In the genomic region with DNA sequence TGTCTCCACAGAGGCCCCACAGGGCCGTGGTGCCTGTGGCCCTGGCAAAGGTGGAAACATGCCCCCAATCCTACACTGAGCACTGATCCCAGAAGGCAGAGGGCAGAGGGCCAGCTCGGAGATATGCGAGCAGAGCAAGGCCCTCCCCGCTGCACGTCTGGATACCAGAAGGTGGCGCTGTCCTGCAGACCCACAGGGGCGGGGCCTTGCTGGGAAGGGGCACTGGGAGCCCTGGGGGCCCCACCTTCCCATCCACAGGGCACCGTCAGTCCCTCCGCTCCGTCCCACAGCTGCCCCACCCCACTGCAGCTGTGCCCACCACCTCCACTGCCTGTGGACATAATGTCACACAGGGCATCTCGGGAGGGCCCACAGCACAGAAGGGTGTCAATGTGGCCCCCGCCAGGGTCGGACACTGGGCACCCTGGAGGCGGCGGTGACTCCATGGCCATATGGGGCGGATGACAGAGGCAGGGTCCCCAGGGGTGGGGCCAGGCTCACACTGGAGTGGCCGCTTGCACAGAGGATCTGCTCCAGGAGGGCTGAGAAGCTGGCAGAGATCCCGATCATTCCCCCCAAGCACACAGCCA, we compare ENCODE assay signal across 6 cellular contexts. TPM values are rescaled to one million over a fixed set of nuclear protein-coding genes. Genes with fewer than 3 reads are reported as not detected.
DNase-seq lines count a peak whose midpoint lies in the region; ATAC-seq and TF ChIP-seq lines count a peak whose summit lies in the region.

No MANE protein-coding gene starts in this region.

- CTCF ChIA-PET in activated CD8-positive, alpha-beta T cell treated with anti-CD3 and anti-CD28 coated beads, Interleukin-2, amount 10 ng/mL, durations not matched to agents 7 days and 5 days (lab: Charles Lee): interaction anchor here (0.5 to 2.0 kb wide), 7 partner anchors 8 to 303 kb away, joined by 3 to 9 read pairs (median 3); partner anchors contain the start of genes ATP5ME, IDUA and MYL5

- no peak for DNase-seq in AG09309 (ENCODE audit: low read depth)
- DNase-seq in HK-2 (ENCODE audit: unreplicated experiment): peak; percentile 58
- peak; percentile 62 for DNase-seq in activated CD8-positive, alpha-beta T cell treated with anti-CD3 and anti-CD28 coated beads, Interleukin-2, amount 10 ng/mL, durations not matched to agents 7 days and 5 days
- peak in 2 of 3 donors; percentile 35 to 40 for DNase-seq in immature natural killer cell

- POLR2A ChIA-PET in activated CD8-positive, alpha-beta T cell treated with anti-CD3 and anti-CD28 coated beads, Interleukin-2, amount 10 ng/mL, durations not matched to agents 7 days and 5 days (lab: Charles Lee): interaction anchor here (1.2 kb wide), 1 partner anchor 98 kb away, joined by 3 read pairs; no protein-coding TSS in a partner anchor

- H3K4me1 Mint-ChIP-seq in activated CD8-positive, alpha-beta T cell treated with anti-CD3 and anti-CD28 coated beads, Interleukin-2, amount 10 ng/mL, durations not matched to agents 7 days and 5 days (ENCODE audit: low read depth): peaks cover 20% of the 10 kb centered on the region
- peaks cover 15 to 18% of the 10 kb centered on the region in 2 donors for H3K4me1 Mint-ChIP-seq in immature natural killer cell

- H3K27ac Mint-ChIP-seq in activated CD8-positive, alpha-beta T cell treated with anti-CD3 and anti-CD28 coated beads, Interleukin-2, amount 10 ng/mL, durations not matched to agents 7 days and 5 days: no peak overlapping the region
- H3K27ac Mint-ChIP-seq in immature natural killer cell: peak overlapping the region in 4 of 6 donors; percentile 21 to 72 (median 45)

- H3K4me3 Mint-ChIP-seq in activated CD8-positive, alpha-beta T cell treated with anti-CD3 and anti-CD28 coated beads, Interleukin-2, amount 10 ng/mL, durations not matched to agents 7 days and 5 days: no peak overlapping the region
- H3K4me3 Mint-ChIP-seq in immature natural killer cell: no peak overlapping the region

- no peaks in the 10 kb centered on the region for H3K36me3 Mint-ChIP-seq in activated CD8-positive, alpha-beta T cell treated with anti-CD3 and anti-CD28 coated beads, Interleukin-2, amount 10 ng/mL, durations not matched to agents 7 days and 5 days (ENCODE audit: low read depth)
- H3K36me3 Mint-ChIP-seq in immature natural killer cell: no peaks in the 10 kb centered on the region

- no peaks in the 10 kb centered on the region for H3K9me3 Mint-ChIP-seq in activated CD8-positive, alpha-beta T cell treated with anti-CD3 and anti-CD28 coated beads, Interleukin-2, amount 10 ng/mL, durations not matched to agents 7 days and 5 days (ENCODE audit: insufficient read depth)
- no peaks in the 10 kb centered on the region for H3K9me3 Mint-ChIP-seq in immature natural killer cell

- no peak overlapping the region for H3K4me3 ChIP-seq in AG09309 (ENCODE audit: control insufficient read depth, low read depth, low read length)

- H3K27me3 Mint-ChIP-seq in activated CD8-positive, alpha-beta T cell treated with anti-CD3 and anti-CD28 coated beads, Interleukin-2, amount 10 ng/mL, durations not matched to agents 7 days and 5 days (ENCODE audit: low read depth): peaks cover 5% of the 10 kb centered on the region
- peaks cover 2 to 8% (median 7%) of the 10 kb centered on the region in 3 donors for H3K27me3 Mint-ChIP-seq in immature natural killer cell (ENCODE audit: low read depth in 3 of 3)

- TF ChIP-seq CTCF in AG09309 (IDR thresholded peaks at IDR 0.05; ENCODE audit: control insufficient read depth, insufficient read depth, low read depth, low read length, missing control alignments): peak; percentile 79

- ATAC-seq in activated CD8-positive, alpha-beta T cell treated with anti-CD3 and anti-CD28 coated beads, Interleukin-2, amount 10 ng/mL, durations not matched to agents 7 days and 5 days: peak; percentile 21
- no peak for ATAC-seq in HG02623 (IDR thresholded peaks at IDR 0.05; ENCODE audit: unreplicated experiment)
- no peak for ATAC-seq in GM19023 (IDR thresholded peaks at IDR 0.05; ENCODE audit: unreplicated experiment)

RNA-seq across cellular contexts. Expression of gene SLC49A3, which starts 4.9 kb away (rescaled TPM):
- total RNA-seq in activated CD8-positive, alpha-beta T cell treated with anti-CD3 and anti-CD28 coated beads, Interleukin-2, amount 10 ng/mL, durations not matched to agents 7 days and 5 days: under 1 TPM; 0.37 to 0.89 TPM
- 1 to 10 TPM; 3.8 to 7.1 (median 6.1) TPM for polyA plus RNA-seq in immature natural killer cell

RNA-seq across cellular contexts. Expression of gene MYL5, which starts 9.7 kb away (rescaled TPM):
- total RNA-seq in activated CD8-positive, alpha-beta T cell treated with anti-CD3 and anti-CD28 coated beads, Interleukin-2, amount 10 ng/mL, durations not matched to agents 7 days and 5 days: 10 to 100 TPM; 11.6 to 19.3 TPM
- 1 to 10 TPM; 3.3 to 8.1 (median 5.0) TPM for polyA plus RNA-seq in immature natural killer cell

RNA-seq across cellular contexts. Expression of gene ATP5ME, which starts 10.0 kb away (rescaled TPM):
- total RNA-seq in activated CD8-positive, alpha-beta T cell treated with anti-CD3 and anti-CD28 coated beads, Interleukin-2, amount 10 ng/mL, durations not matched to agents 7 days and 5 days: 100 to 1,000 TPM; 243 to 267 TPM
- polyA plus RNA-seq in immature natural killer cell: 100 to 1,000 TPM; 466 to 581 (median 532) TPM

RNA-seq across cellular contexts. Expression of gene PCGF3, which starts 21.6 kb away (rescaled TPM):
- 10 to 100 TPM; 33.5 to 36.2 TPM for total RNA-seq in activated CD8-positive, alpha-beta T cell treated with anti-CD3 and anti-CD28 coated beads, Interleukin-2, amount 10 ng/mL, durations not matched to agents 7 days and 5 days
- 1 to 10 TPM; 6.5 to 7.5 (median 6.6) TPM for polyA plus RNA-seq in immature natural killer cell

RNA-seq across cellular contexts. Expression of gene PDE6B, which starts 58.7 kb away (rescaled TPM):
- 10 to 100 TPM; 16.1 to 17.7 TPM for total RNA-seq in activated CD8-positive, alpha-beta T cell treated with anti-CD3 and anti-CD28 coated beads, Interleukin-2, amount 10 ng/mL, durations not matched to agents 7 days and 5 days
- polyA plus RNA-seq in immature natural killer cell: 10 to 100 TPM; 18.9 to 35.8 (median 28.6) TPM
